18 cellular contexts compared by ENCODE assay signal in genomic region chr4:151458148-151458547, GRCh38. TPM values are rescaled to one million over a fixed set of nuclear protein-coding genes. Genes with fewer than 3 reads are reported as not detected.
DNase-seq lines count a peak whose midpoint lies in the region; TF ChIP-seq lines count a peak whose summit lies in the region.
"Had no signal": no experiment of that assay in that cellular context is flagged by ENCODE, and none has a peak within 500 bp of the region (broad histone marks: within the 10 kb centered on the region; RNA-seq: fewer than 3 reads in every experiment).

No MANE protein-coding gene starts in this region.

- H3K79me2 ChIP-seq in mesendoderm (ENCODE audit: control insufficient read depth, insufficient read depth, low read length): no peaks in the 10 kb centered on the region

- POLR2A ChIA-PET in HEK293 (lab: Yijun Ruan, JAX): no interaction called here

- no peak overlapping the region for H3K23ac ChIP-seq in mesendoderm (ENCODE audit: low read length)

- H2AK5ac ChIP-seq in mesendoderm (ENCODE audit: low read length): no peak overlapping the region

- no peak overlapping the region for H3K56ac ChIP-seq in mesendoderm (ENCODE audit: low read length)

- no peak overlapping the region for H3K4me2 ChIP-seq in mesendoderm (ENCODE audit: low read length)

- H3K36me3 ChIP-seq in HEK293 (ENCODE audit: control insufficient read depth in 2 of 2, insufficient read depth in 1 of 2, low read length in 2 of 2): no peaks in the 10 kb centered on the region
- no peaks in the 10 kb centered on the region for H3K36me3 ChIP-seq in mesendoderm (ENCODE audit: control insufficient read depth, insufficient read depth, low read length)
- H3K36me3 ChIP-seq: SJCRH30 had no signal

- H3K27ac ChIP-seq in HEK293 (ENCODE audit: extremely low read depth, low read depth, low read length) (no peak overlapping the region), mesendoderm (ENCODE audit: low read depth, low read length) (no peak overlapping the region)
- H3K27ac ChIP-seq: SJCRH30 had no signal

- H4K8ac ChIP-seq in mesendoderm (ENCODE audit: low read depth, low read length): peak overlapping the region; percentile 28

- H4K5ac ChIP-seq in mesendoderm (ENCODE audit: low read length): no peak overlapping the region

- peaks cover 42% of the 10 kb centered on the region for H3K4me1 ChIP-seq in HEK293 (ENCODE audit: control insufficient read depth, insufficient read depth, low read length)
- H3K4me1 ChIP-seq in mesendoderm (ENCODE audit: control insufficient read depth, low read depth, low read length): peaks cover 2% of the 10 kb centered on the region
- H3K4me1 ChIP-seq: SJCRH30 had no signal

- H3K4ac ChIP-seq in mesendoderm (ENCODE audit: low read depth, low read length): no peak overlapping the region

- no peak overlapping the region for H3K4me3 ChIP-seq in HEK293 (ENCODE audit: low read depth, low read length)
- no peak overlapping the region for H3K4me3 ChIP-seq in mesendoderm (ENCODE audit: low read length)
- no peak overlapping the region for H3K4me3 ChIP-seq in foreskin fibroblast (ENCODE audit: low read depth in 1 of 2, low read length in 2 of 2)
- H3K4me3 ChIP-seq: SJCRH30 had no signal

- H2BK5ac ChIP-seq in mesendoderm (ENCODE audit: low read length): no peak overlapping the region

- H2BK15ac ChIP-seq in mesendoderm (replicated peaks; ENCODE audit: low read depth): no peak overlapping the region

- peak overlapping the region; percentile 51 for H3K18ac ChIP-seq in mesendoderm (ENCODE audit: low read length)

- peak; percentile 61 for DNase-seq in astrocyte of the hippocampus (ENCODE audit: low read depth, low spot score)
- DNase-seq in mesendoderm: no peak
- peak; percentile 37 for DNase-seq in renal cortical epithelial cell (ENCODE audit: low read depth)
- no peak for DNase-seq in foreskin fibroblast
- DNase-seq in NCI-H2196 treated with DMSO at 0.1 percent for 48 hours (lab: John Stamatoyannopoulos, UW; ENCODE audit: unreplicated experiment): no peak
- no peak for DNase-seq in NCI-H1105 (lab: John Stamatoyannopoulos, UW)
- no peak for DNase-seq in NCI-H526 treated with DMSO at 0.1 percent for 48 hours (lab: John Stamatoyannopoulos, UW)
- DNase-seq: COR-L47, IMR-90, Karpas-422, NCI-H1417, NCI-H1930, NCI-H446 treated with DMSO at 0.1 percent for 48 hours, NCI-H748 treated with DMSO at 0.1 percent for 48 hours, RPMI8226, SJCRH30 had no signal

- no peaks in the 10 kb centered on the region for H3K27me3 ChIP-seq in mesendoderm (ENCODE audit: insufficient read depth, low read length, poor library complexity)
- H3K27me3 ChIP-seq: SJCRH30 had no signal

- no peak overlapping the region for H3K9ac ChIP-seq in mesendoderm (ENCODE audit: low read length)

- no CpG with 5 or more reads among the region's 1 CpG for WGBS in mesendoderm (ENCODE audit: extremely low coverage, insufficient coverage, low lambda C conversion rate)

- TF ChIP-seq CTCF in HEK293 (tag by site-specific recombination; IDR thresholded peaks at IDR 0.05): no peak
- no peak for TF ChIP-seq CTCF in foreskin fibroblast (IDR thresholded peaks at IDR 0.05; ENCODE audit: low read depth, low read length)

- H3K9me3 ChIP-seq in HEK293 (ENCODE audit: control insufficient read depth, insufficient read depth, low read depth, low read length): no peaks in the 10 kb centered on the region
- H3K9me3 ChIP-seq: SJCRH30 had no signal

- no peak overlapping the region for H2BK120ac ChIP-seq in mesendoderm (ENCODE audit: low read depth, low read length)

- CTCF ChIA-PET in HEK293 (lab: Yijun Ruan, JAX): no interaction called here

- peaks cover 1% of the 10 kb centered on the region for H3K79me1 ChIP-seq in mesendoderm (ENCODE audit: low read length)

TF ChIP-seq in HEK293, 187 proteins besides CTCF, POLR2A, EP300 and RAD21:
- TF ChIP-seq, protein P1, sequence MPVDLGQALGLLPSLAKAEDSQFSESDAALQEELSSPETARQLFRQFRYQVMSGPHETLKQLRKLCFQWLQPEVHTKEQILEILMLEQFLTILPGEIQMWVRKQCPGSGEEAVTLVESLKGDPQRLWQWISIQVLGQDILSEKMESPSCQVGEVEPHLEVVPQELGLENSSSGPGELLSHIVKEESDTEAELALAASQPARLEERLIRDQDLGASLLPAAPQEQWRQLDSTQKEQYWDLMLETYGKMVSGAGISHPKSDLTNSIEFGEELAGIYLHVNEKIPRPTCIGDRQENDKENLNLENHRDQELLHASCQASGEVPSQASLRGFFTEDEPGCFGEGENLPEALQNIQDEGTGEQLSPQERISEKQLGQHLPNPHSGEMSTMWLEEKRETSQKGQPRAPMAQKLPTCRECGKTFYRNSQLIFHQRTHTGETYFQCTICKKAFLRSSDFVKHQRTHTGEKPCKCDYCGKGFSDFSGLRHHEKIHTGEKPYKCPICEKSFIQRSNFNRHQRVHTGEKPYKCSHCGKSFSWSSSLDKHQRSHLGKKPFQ (tag by site-specific recombination; IDR thresholded peaks at IDR 0.05): peak; percentile 66; the same call in 1 of the 2 replicates
- TF ChIP-seq ZNF830 (tag by site-specific recombination; IDR thresholded peaks at IDR 0.05; ENCODE audit: low read depth): no peak

RNA-seq across cellular contexts. Expression of gene FHIP1A, which starts 49.2 kb away (rescaled TPM):
- 8.6 TPM for polyA plus RNA-seq in mesendoderm (2013, experiment 1 of 2)
- 9.2 TPM for polyA plus RNA-seq in mesendoderm (2013, experiment 2 of 2)
- total RNA-seq in renal cortical epithelial cell: 17.0 and 19.3 TPM in 2 replicates
- polyA plus RNA-seq: CD14-positive monocyte had no signal

Comparison
In these comparisons a context has a peak if more than half of its experiments do, and no peak if none do; other contexts are left out.
1. DNase-seq: peak in astrocyte of the hippocampus (single experiment) and renal cortical epithelial cell (single experiment); none in mesendoderm (single experiment), foreskin fibroblast (0 of 2), NCI-H2196 treated with DMSO at 0.1 percent for 48 hours (single experiment), NCI-H1105 (single experiment) and NCI-H526 treated with DMSO at 0.1 percent for 48 hours (single experiment).